Comparison of ENCODE assay signal across 9 cellular contexts in genomic region chr1:241533375-241534115, GRCh38. TPM values are rescaled to one million over a fixed set of nuclear protein-coding genes. Genes with fewer than 3 reads are reported as not detected.
DNase-seq lines count a peak whose midpoint lies in the region; ATAC-seq lines count a peak whose summit lies in the region.
"Had no signal": no experiment of that assay in that cellular context is flagged by ENCODE, and none has a peak within 500 bp of the region (broad histone marks: within the 10 kb centered on the region; RNA-seq: fewer than 3 reads in every experiment).

No MANE protein-coding gene starts in this region.

- H3K4me3 Mint-ChIP-seq in memory B cell: peak overlapping the region; percentile 78

- no peak overlapping the region for H3K4me3 ChIP-seq in SJCRH30

- H3K9me3 ChIP-seq in SJCRH30 (replicated peaks): no peaks in the 10 kb centered on the region

- peak overlapping the region; percentile 98 for H3K27ac Mint-ChIP-seq in memory B cell

- no peak overlapping the region for H3K27ac ChIP-seq in SJCRH30

- no peaks in the 10 kb centered on the region for H3K27me3 Mint-ChIP-seq in memory B cell

- H3K36me3 Mint-ChIP-seq in memory B cell: peaks cover 22% of the 10 kb centered on the region

- peaks cover 37% of the 10 kb centered on the region for H3K4me1 Mint-ChIP-seq in memory B cell

- no peaks in the 10 kb centered on the region for H3K4me1 ChIP-seq in SJCRH30

- peaks cover 3% of the 10 kb centered on the region for H3K9me3 Mint-ChIP-seq in memory B cell

- H3K36me3 ChIP-seq in SJCRH30: no peaks in the 10 kb centered on the region

- no peaks in the 10 kb centered on the region for H3K27me3 ChIP-seq in SJCRH30

- ATAC-seq in GM18861 (IDR thresholded peaks at IDR 0.05; ENCODE audit: unreplicated experiment): peak; percentile 27
- peak; percentile 26 for ATAC-seq in HG02610 (IDR thresholded peaks at IDR 0.05; ENCODE audit: unreplicated experiment)
- peak; percentile 17 for ATAC-seq in memory B cell (ENCODE audit: low read depth)

- DNase-seq in MV-4-11 (lab: John Stamatoyannopoulos, UW) (peak; percentile 29), memory B cell (ENCODE audit: low spot score in 2 of 2) (peak in 1 of 2 donors; percentile 7), NCI-H446 (lab: John Stamatoyannopoulos, UW) (no peak), SJCRH30 (no peak), AG08395 (ENCODE audit: low spot score) (no peak), NCI-H2171 (lab: John Stamatoyannopoulos, UW) (no peak)
- DNase-seq: activated CD4-positive, alpha-beta T cell treated with anti-CD3 and anti-CD28 coated beads for 1 hour had no signal

RNA-seq across cellular contexts. Expression of gene KMO, which starts 1.4 kb away (rescaled TPM):
- 0.04 TPM in 1 of 2 replicates, not detected in the other for total RNA-seq in SJCRH30 (2014; rRNA removed; shearing (Covaris generic))

RNA-seq across cellular contexts. Expression of gene FH, which starts 14.0 kb away (rescaled TPM):
- 87.5 and 97.5 TPM in 2 replicates for total RNA-seq in SJCRH30 (2014; rRNA removed; shearing (Covaris generic))
